2 cellular contexts compared by ENCODE assay signal in genomic region chr14:50759800-50760543, GRCh38.
TF ChIP-seq lines count a peak whose summit lies in the region.

No MANE protein-coding gene starts in this region.

TF ChIP-seq in IMR-90, 13 proteins besides CTCF, POLR2A, EP300 and RAD21:
- TF ChIP-seq SMC3 (IDR thresholded peaks at IDR 0.05; ENCODE audit: low read depth, low read length) (no peak), CHD1 (IDR thresholded peaks at IDR 0.05; ENCODE audit: low read depth, low read length) (no peak), FOS (IDR thresholded peaks at IDR 0.05; ENCODE audit: low read depth, low read length) (no peak), CEBPB (IDR thresholded peaks at IDR 0.05; ENCODE audit: low read depth, low read length) (no peak), MAFK (IDR thresholded peaks at IDR 0.05; ENCODE audit: low read depth, low read length) (no peak), NFE2L2 (IDR thresholded peaks at IDR 0.05; ENCODE audit: low read depth, low read length) (no peak), RCOR1 (IDR thresholded peaks at IDR 0.05; ENCODE audit: insufficient replicate concordance, low read length) (no peak), MAZ (IDR thresholded peaks at IDR 0.05; ENCODE audit: borderline replicate concordance, low read depth, low read length) (no peak), RFX5 (IDR thresholded peaks at IDR 0.05; ENCODE audit: low read depth, low read length) (no peak), BHLHE40 (IDR thresholded peaks at IDR 0.05; ENCODE audit: low read depth, low read length) (no peak), MXI1 (IDR thresholded peaks at IDR 0.05; ENCODE audit: borderline replicate concordance, low read depth, low read length) (no peak)
- TF ChIP-seq, protein P1, sequence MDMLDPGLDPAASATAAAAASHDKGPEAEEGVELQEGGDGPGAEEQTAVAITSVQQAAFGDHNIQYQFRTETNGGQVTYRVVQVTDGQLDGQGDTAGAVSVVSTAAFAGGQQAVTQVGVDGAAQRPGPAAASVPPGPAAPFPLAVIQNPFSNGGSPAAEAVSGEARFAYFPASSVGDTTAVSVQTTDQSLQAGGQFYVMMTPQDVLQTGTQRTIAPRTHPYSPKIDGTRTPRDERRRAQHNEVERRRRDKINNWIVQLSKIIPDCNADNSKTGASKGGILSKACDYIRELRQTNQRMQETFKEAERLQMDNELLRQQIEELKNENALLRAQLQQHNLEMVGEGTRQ (IDR thresholded peaks at IDR 0.05; ENCODE audit: low read depth, low read length), result no peak
- TF ChIP-seq, protein P2, sequence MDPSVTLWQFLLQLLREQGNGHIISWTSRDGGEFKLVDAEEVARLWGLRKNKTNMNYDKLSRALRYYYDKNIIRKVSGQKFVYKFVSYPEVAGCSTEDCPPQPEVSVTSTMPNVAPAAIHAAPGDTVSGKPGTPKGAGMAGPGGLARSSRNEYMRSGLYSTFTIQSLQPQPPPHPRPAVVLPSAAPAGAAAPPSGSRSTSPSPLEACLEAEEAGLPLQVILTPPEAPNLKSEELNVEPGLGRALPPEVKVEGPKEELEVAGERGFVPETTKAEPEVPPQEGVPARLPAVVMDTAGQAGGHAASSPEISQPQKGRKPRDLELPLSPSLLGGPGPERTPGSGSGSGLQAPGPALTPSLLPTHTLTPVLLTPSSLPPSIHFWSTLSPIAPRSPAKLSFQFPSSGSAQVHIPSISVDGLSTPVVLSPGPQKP (IDR thresholded peaks at IDR 0.05; ENCODE audit: borderline replicate concordance, low read depth, low read length), result no peak

TF ChIP-seq in GM12878, 131 proteins besides CTCF, POLR2A, EP300 and RAD21:
- TF ChIP-seq, protein P3, sequence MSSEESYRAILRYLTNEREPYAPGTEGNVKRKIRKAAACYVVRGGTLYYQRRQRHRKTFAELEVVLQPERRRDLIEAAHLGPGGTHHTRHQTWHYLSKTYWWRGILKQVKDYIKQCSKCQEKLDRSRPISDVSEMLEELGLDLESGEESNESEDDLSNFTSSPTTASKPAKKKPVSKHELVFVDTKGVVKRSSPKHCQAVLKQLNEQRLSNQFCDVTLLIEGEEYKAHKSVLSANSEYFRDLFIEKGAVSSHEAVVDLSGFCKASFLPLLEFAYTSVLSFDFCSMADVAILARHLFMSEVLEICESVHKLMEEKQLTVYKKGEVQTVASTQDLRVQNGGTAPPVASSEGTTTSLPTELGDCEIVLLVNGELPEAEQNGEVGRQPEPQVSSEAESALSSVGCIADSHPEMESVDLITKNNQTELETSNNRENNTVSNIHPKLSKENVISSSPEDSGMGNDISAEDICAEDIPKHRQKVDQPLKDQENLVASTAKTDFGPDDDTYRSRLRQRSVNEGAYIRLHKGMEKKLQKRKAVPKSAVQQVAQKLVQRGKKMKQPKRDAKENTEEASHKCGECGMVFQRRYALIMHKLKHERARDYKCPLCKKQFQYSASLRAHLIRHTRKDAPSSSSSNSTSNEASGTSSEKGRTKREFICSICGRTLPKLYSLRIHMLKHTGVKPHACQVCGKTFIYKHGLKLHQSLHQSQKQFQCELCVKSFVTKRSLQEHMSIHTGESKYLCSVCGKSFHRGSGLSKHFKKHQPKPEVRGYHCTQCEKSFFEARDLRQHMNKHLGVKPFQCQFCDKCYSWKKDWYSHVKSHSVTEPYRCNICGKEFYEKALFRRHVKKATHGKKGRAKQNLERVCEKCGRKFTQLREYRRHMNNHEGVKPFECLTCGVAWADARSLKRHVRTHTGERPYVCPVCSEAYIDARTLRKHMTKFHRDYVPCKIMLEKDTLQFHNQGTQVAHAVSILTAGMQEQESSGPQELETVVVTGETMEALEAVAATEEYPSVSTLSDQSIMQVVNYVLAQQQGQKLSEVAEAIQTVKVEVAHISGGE (CRISPR knock-in tag; IDR thresholded peaks at IDR 0.05), result no peak
- TF ChIP-seq EED (IDR thresholded peaks at IDR 0.05; ENCODE audit: low read depth) (no peak), CREM (IDR thresholded peaks at IDR 0.05; ENCODE audit: low read depth) (peak; percentile 21; the same call in 1 of the 2 replicates), TCF3 (IDR thresholded peaks at IDR 0.05; ENCODE audit: borderline replicate concordance, insufficient read depth, low read depth, low read length) (0 out of 2 replicates have a peak, but pooled peaks have one; percentile 19), RUNX3 (IDR thresholded peaks at IDR 0.05; ENCODE audit: low read length) (peak; percentile 54)
